Comparison of ENCODE assay signal across 8 cellular contexts in genomic region chr15:92797168-92798052, GRCh38.
DNase-seq lines count a peak whose midpoint lies in the region; ATAC-seq, FAIRE-seq and TF ChIP-seq lines count a peak whose summit lies in the region.

No MANE protein-coding gene starts in this region.

- H3K36me3 ChIP-seq in NT2/D1 (ENCODE audit: insufficient read depth, insufficient read length, low read length) = no peaks in the 10 kb centered on the region
- no peaks in the 10 kb centered on the region for H3K36me3 ChIP-seq in GM12878 (ENCODE audit: control insufficient read depth in 2 of 2, insufficient read depth in 2 of 2, low read length in 1 of 2)
- H3K36me3 ChIP-seq in spleen = no peaks in the 10 kb centered on the region

- no peaks in the 10 kb centered on the region; the same call in 1 of the 2 replicates for H3K79me2 ChIP-seq in GM12878 (ENCODE audit: control insufficient read depth, insufficient read depth, low read length)

- no peaks in the 10 kb centered on the region for H3K9me3 ChIP-seq in NT2/D1 (ENCODE audit: insufficient read depth, low read length)
- no peaks in the 10 kb centered on the region for H3K9me3 ChIP-seq in GM12878 (replicated peaks; ENCODE audit: control insufficient read depth, insufficient read depth, low read length)
- H3K9me3 ChIP-seq in spleen = no peaks in the 10 kb centered on the region

- RAD21 ChIA-PET in GM12878 (lab: Charles Lee; ENCODE audit: unreplicated experiment) = interaction anchor here (0.6 to 3.8 kb wide), 32 partner anchors 8 to 803 kb away, joined by 3 to 29 read pairs (median 4); partner anchors contain the start of gene CHD2

- in situ Hi-C loops in GM12878 (cut with MboI) = loop anchor here (10.0 to 25.0 kb wide), 2 partner anchors 197 to 1315 kb away; no protein-coding TSS in a partner anchor

- TF ChIP-seq CTCF in GM12878 (IDR thresholded peaks at IDR 0.05 in 2 of 3, conservative IDR thresholded peaks at IDR 0.05 in 1 of 3; ENCODE audit: control insufficient read depth in 2 of 3, extremely low read depth in 1 of 3, insufficient read depth in 1 of 3, low read depth in 3 of 3, low read length in 3 of 3) (peak; percentile 51 to 69 (median 65); a peak in 5 of 6 replicates), spleen (IDR thresholded peaks at IDR 0.05 in 8 of 11, conservative IDR thresholded peaks at IDR 0.05 in 3 of 11) (peak; percentile 68 to 92 (median 86))

- FAIRE-seq in GM12878 (lab: Jason Lieb, UNC) = peak; percentile 96

- BruUV-seq in GM12878 (replicated peaks; lab: Mats Ljungman, UMichigan) = no TSS peak

- POLR2A ChIA-PET in GM12878 (lab: Charles Lee) = interaction anchor here (0.6 to 1.6 kb wide), 5 partner anchors 13 to 434 kb away, joined by 3 to 4 read pairs (median 3); partner anchors contain the start of gene CHD2

- ATAC-seq in GM21367 (IDR thresholded peaks at IDR 0.05; ENCODE audit: unreplicated experiment) = peak; percentile 86
- ATAC-seq in GM12878 = peak; percentile 93

- H3K4me1 ChIP-seq in NT2/D1 (ENCODE audit: insufficient read depth, insufficient read length) (peaks cover 3% of the 10 kb centered on the region), GM12878 (ENCODE audit: control insufficient read depth, insufficient read depth, low read length) (no peaks in the 10 kb centered on the region), spleen (peaks cover 4 to 23% (median 8%) of the 10 kb centered on the region in 6 donors)

- intact Hi-C loops in GM12878 (cut with micrococcal nuclease; ENCODE audit: unreplicated experiment) = loop anchor here (1.0 to 10.0 kb wide), 3 partner anchors 121 to 237 kb away; no protein-coding TSS in a partner anchor
- intact Hi-C loops in spleen (cut with DNase I; ENCODE audit: low total_unique reads) = loop anchor here (5.0 kb wide), 1 partner anchor 125 kb away; no protein-coding TSS in a partner anchor

- TF ChIP-seq RAD21 in GM12878 (IDR thresholded peaks at IDR 0.05; ENCODE audit: insufficient read depth, low read depth, low read length) = peak; percentile 64

- H2AFZ ChIP-seq in GM12878 (ENCODE audit: control insufficient read depth, low read depth, low read length) = peak overlapping the region; percentile 27; the same call in 1 of the 2 replicates

- H3K9ac ChIP-seq in NT2/D1 (ENCODE audit: insufficient read length, low read depth) (no peak overlapping the region), GM12878 (ENCODE audit: control insufficient read depth, insufficient read depth, low read length) (no peak overlapping the region)

- H3K4me2 ChIP-seq in GM12878 (ENCODE audit: control insufficient read depth, insufficient read depth) = no peak overlapping the region

- no peaks in the 10 kb centered on the region for H3K27me3 ChIP-seq in NT2/D1 (ENCODE audit: insufficient read depth, insufficient read length)
- no peaks in the 10 kb centered on the region; a peak in 1 of 4 replicates for H3K27me3 ChIP-seq in GM12878 (replicated peaks in 1 of 2; ENCODE audit: control insufficient read depth in 2 of 2, insufficient read depth in 2 of 2, low read length in 1 of 2)
- H3K27me3 ChIP-seq in spleen (replicated peaks in 1 of 7) = no peaks in the 10 kb centered on the region

- no peak overlapping the region for H3K27ac ChIP-seq in GM12878 (ENCODE audit: control insufficient read depth, insufficient read depth)
- H3K27ac ChIP-seq in spleen = peak overlapping the region in 2 of 8 donors; percentile 47 to 64

- SMC1A ChIA-PET in GM12878 (lab: Charles Lee; ENCODE audit: uncharacterized antibody, unreplicated experiment) = interaction anchor here (0.7 to 5.0 kb wide), 29 partner anchors 9 to 233 kb away, joined by 3 to 41 read pairs (median 5); partner anchors contain the start of gene CHD2

- TF ChIP-seq EP300 in GM12878 (IDR thresholded peaks at IDR 0.05; ENCODE audit: borderline replicate concordance in 1 of 2, control insufficient read depth in 1 of 2, low read depth in 2 of 2, low read length in 2 of 2) = no peak

- no peak for TF ChIP-seq POLR2A in GM12878 (IDR thresholded peaks at IDR 0.05; ENCODE audit: low read depth, low read length)
- no peak for TF ChIP-seq POLR2A in spleen (IDR thresholded peaks at IDR 0.05)

- 66% methylated on average over 11 of the region's 12 CpGs for WGBS in GM12878 (ENCODE audit: insufficient coverage, insufficient replicate concordance, low lambda C conversion rate, missing lambda C conversion rate)
- 73 to 82% (median 80%) methylated on average over 12 of the region's 12 CpGs for WGBS in spleen, 5 donors

- CTCF ChIA-PET in GM12878 (lab: Yijun Ruan, JAX) = interaction anchor here (0.6 to 5.0 kb wide), 42 partner anchors 9 to 1322 kb away, joined by 3 to 126 read pairs (median 5); no protein-coding TSS in a partner anchor

- DNase-seq in EL = peak; percentile 73
- DNase-seq in HT1080 (ENCODE audit: low read depth) = peak; percentile 69
- peak; percentile 67 for DNase-seq in NT2/D1 (ENCODE audit: low read depth, low spot score)
- DNase-seq in GM12878 (ENCODE audit: low read depth, low spot score) = peak; percentile 40
- peak; percentile 58 for DNase-seq in iPS-NIHi11 (ENCODE audit: low spot score)
- no peak for DNase-seq in spleen
- DNase-seq in activated CD4-positive, alpha-beta T cell treated with anti-CD3 and anti-CD28 coated beads, Interleukin-2, amount 50 U/mL, for 1 hour = no peak

- no peaks in the 10 kb centered on the region for H4K20me1 ChIP-seq in GM12878 (ENCODE audit: control insufficient read depth, insufficient read depth)

- H3K4me3 ChIP-seq in NT2/D1 (ENCODE audit: insufficient read length, low read depth) (no peak overlapping the region), GM12878 (no peak overlapping the region), spleen (no peak overlapping the region)

TF ChIP-seq in GM12878, 131 proteins besides CTCF, POLR2A, EP300 and RAD21:
- TF ChIP-seq HSF1 (IDR thresholded peaks at IDR 0.05; ENCODE audit: low read depth, low read length) = no peak
- TF ChIP-seq TCF12 (IDR thresholded peaks at IDR 0.05; ENCODE audit: low read depth, low read length) = no peak
- TF ChIP-seq HDGF (IDR thresholded peaks at IDR 0.05) = peak; percentile 48; the same call in 1 of the 2 replicates
- TF ChIP-seq SMC3 (IDR thresholded peaks at IDR 0.05; ENCODE audit: borderline replicate concordance, low read length) = peak; percentile 65
- peak; percentile 41 for TF ChIP-seq RELA (IDR thresholded peaks at IDR 0.05; ENCODE audit: borderline replicate concordance, partially characterized antibody)
- no peak for TF ChIP-seq IKZF2 (IDR thresholded peaks at IDR 0.05)
TF ChIP-seq in GM12878: peak in this region for 3.

Comparison
In these comparisons a context has a peak if more than half of its experiments do, and no peak if none do; other contexts are left out.
1. DNase-seq: peak in EL (single experiment), HT1080 (single experiment), NT2/D1 (single experiment), GM12878 (single experiment) and iPS-NIHi11 (single experiment); none in spleen (single experiment) and activated CD4-positive, alpha-beta T cell treated with anti-CD3 and anti-CD28 coated beads, Interleukin-2, amount 50 U/mL, for 1 hour (single experiment).